ENCODE assay signal across 1 cellular context in genomic region chr11:96389604-96390402, GRCh38.
TF ChIP-seq lines count a peak whose summit lies in the region.

Gene CCDC82, minus strand, starts transcription at chr11:96389912. Its CDS starts 5,165 bp downstream, at chr11:96384747.
Gene JRKL, plus strand, starts transcription at chr11:96390013. Its CDS starts 637 bp downstream, at chr11:96390650.

TF ChIP-seq in HepG2, 621 proteins besides CTCF, POLR2A, EP300 and RAD21 (continued from another document):
- TF ChIP-seq, protein P1, sequence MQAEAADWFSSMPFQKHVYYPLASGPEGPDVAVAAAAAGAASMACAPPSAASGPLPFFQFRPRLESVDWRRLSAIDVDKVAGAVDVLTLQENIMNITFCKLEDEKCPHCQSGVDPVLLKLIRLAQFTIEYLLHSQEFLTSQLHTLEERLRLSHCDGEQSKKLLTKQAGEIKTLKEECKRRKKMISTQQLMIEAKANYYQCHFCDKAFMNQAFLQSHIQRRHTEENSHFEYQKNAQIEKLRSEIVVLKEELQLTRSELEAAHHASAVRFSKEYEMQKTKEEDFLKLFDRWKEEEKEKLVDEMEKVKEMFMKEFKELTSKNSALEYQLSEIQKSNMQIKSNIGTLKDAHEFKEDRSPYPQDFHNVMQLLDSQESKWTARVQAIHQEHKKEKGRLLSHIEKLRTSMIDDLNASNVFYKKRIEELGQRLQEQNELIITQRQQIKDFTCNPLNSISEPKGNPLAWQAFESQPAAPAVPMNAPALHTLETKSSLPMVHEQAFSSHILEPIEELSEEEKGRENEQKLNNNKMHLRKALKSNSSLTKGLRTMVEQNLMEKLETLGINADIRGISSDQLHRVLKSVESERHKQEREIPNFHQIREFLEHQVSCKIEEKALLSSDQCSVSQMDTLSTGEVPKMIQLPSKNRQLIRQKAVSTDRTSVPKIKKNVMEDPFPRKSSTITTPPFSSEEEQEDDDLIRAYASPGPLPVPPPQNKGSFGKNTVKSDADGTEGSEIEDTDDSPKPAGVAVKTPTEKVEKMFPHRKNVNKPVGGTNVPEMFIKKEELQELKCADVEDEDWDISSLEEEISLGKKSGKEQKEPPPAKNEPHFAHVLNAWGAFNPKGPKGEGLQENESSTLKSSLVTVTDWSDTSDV (CRISPR knock-in tag; IDR thresholded peaks at IDR 0.05), result 0 out of 2 replicates have a peak, but pooled peaks have one; percentile 0
- TF ChIP-seq ZNF446 (CRISPR knock-in tag; IDR thresholded peaks at IDR 0.05) (no peak), ZNF343 (CRISPR knock-in tag; IDR thresholded peaks at IDR 0.05) (0 out of 2 replicates have a peak, but pooled peaks have one; percentile 67), MXD4 (CRISPR knock-in tag; IDR thresholded peaks at IDR 0.05) (no peak; the same call in none of the 2 replicates), ZNF101 (CRISPR knock-in tag; IDR thresholded peaks at IDR 0.05; ENCODE audit: borderline replicate concordance, low read depth) (no peak), ZBTB38 (CRISPR knock-in tag; IDR thresholded peaks at IDR 0.05) (0 out of 2 replicates have a peak, but pooled peaks have one; percentile 67), ZNF10 (CRISPR knock-in tag; IDR thresholded peaks at IDR 0.05; ENCODE audit: borderline replicate concordance, low read depth) (no peak), ARID5B (CRISPR knock-in tag; IDR thresholded peaks at IDR 0.05) (peak; percentile 35; the same call in 1 of the 2 replicates), NFYC (CRISPR knock-in tag; IDR thresholded peaks at IDR 0.05) (no peak), ZNF441 (CRISPR knock-in tag; IDR thresholded peaks at IDR 0.05; ENCODE audit: borderline replicate concordance) (no peak), XRCC5 (optimal IDR thresholded peaks at IDR 0.05; ENCODE audit: low read length) (peak; percentile 79), SP140L (CRISPR knock-in tag; IDR thresholded peaks at IDR 0.05; ENCODE audit: borderline replicate concordance) (no peak)
